21 cellular contexts compared by ENCODE assay signal in the genomic region with DNA sequence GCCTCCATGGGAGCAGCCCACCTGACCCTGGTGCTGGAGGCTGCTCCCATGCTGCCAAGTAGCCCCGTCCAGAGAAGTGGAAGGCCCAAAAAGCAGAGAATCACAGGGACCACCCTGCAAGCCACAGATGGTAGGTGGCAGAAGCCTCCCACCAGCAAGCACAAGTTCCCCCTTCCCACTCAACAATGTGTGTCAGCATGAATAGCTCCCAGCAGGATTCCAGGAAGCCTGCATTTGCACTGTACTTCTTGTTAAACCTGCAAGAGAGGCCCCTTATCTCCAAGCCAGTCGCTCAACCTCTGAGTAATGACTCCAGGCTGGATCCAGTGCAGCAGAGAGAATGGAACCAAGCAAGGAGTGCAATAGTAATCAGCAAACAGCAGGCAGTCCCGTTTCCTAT.
DNase-seq lines count a peak whose midpoint lies in the region; ATAC-seq, FAIRE-seq and TF ChIP-seq lines count a peak whose summit lies in the region.
"Had no signal": no experiment of that assay in that cellular context is flagged by ENCODE, and none has a peak within 500 bp of the region (broad histone marks: within the 10 kb centered on the region; RNA-seq: fewer than 3 reads in every experiment).

No MANE protein-coding gene starts in this region.

- H3F3A ChIP-seq in GM23338 (replicated peaks; ENCODE audit: low read depth), result no peaks in the 10 kb centered on the region

- H3K4me1 Mint-ChIP-seq in GM23338 (peaks cover 13% of the 10 kb centered on the region), endothelial cell (ENCODE audit: unreplicated experiment) (peaks cover 32% of the 10 kb centered on the region)
- H3K4me1 Mint-ChIP-seq in CD4-positive, alpha-beta memory T cell, result no peaks in the 10 kb centered on the region
- H3K4me1 Mint-ChIP-seq: activated naive CD4-positive, alpha-beta T cell treated with anti-CD3 and anti-CD28 coated beads, Interleukin-2, amount 10 ng/mL, durations not matched to agents 7 days and 5 days had no signal

- peak overlapping the region; percentile 30 for H4K91ac ChIP-seq in trophoblast cell (ENCODE audit: low read depth, low read length)

- no peak for ATAC-seq in GM23338
- no peak for ATAC-seq in HG03097 (IDR thresholded peaks at IDR 0.05; ENCODE audit: low FRiP score, unreplicated experiment)
- ATAC-seq: gastrocnemius medialis, HCT116, K562, left lung, right cardiac atrium had no signal

- no peaks in the 10 kb centered on the region for H3K79me2 ChIP-seq in GM23338 (replicated peaks; ENCODE audit: insufficient read depth)
- no peaks in the 10 kb centered on the region for H3K79me2 ChIP-seq in trophoblast cell (ENCODE audit: control insufficient read depth, insufficient read depth, low read length, poor library complexity)

- no peak for FAIRE-seq in RCC 7860 (lab: Jason Lieb, UNC)
- FAIRE-seq: G401.6, K562 had no signal

- no peak overlapping the region for H3K4me3 ChIP-seq in GM23338
- no peak overlapping the region for H3K4me3 ChIP-seq in trophoblast cell (ENCODE audit: low read depth, low read length)
- H3K4me3 ChIP-seq in HAP-1, result no peak overlapping the region
- H3K4me3 ChIP-seq in CD4-positive, alpha-beta memory T cell (ENCODE audit: low read length in 2 of 2), result no peak overlapping the region
- H3K4me3 ChIP-seq: ascending aorta, gastrocnemius medialis, K562, left lung had no signal

- H3K9me3 ChIP-seq in trophoblast cell (ENCODE audit: insufficient read depth, low read depth, low read length) (no peaks in the 10 kb centered on the region), HAP-1 (no peaks in the 10 kb centered on the region)
- H3K9me3 ChIP-seq in CD4-positive, alpha-beta memory T cell (ENCODE audit: control insufficient read depth in 1 of 2, low read length in 2 of 2), result no peaks in the 10 kb centered on the region
- H3K9me3 ChIP-seq: ascending aorta, gastrocnemius medialis, left lung had no signal

- no peak overlapping the region for H3K18ac ChIP-seq in trophoblast cell (ENCODE audit: low read length)

- no peak overlapping the region for H3K23ac ChIP-seq in trophoblast cell (ENCODE audit: low read length)

- no peak overlapping the region for H3K14ac ChIP-seq in trophoblast cell (ENCODE audit: low read length)

- no peaks in the 10 kb centered on the region for H3K36me3 ChIP-seq in GM23338 (ENCODE audit: insufficient read depth)
- no peaks in the 10 kb centered on the region for H3K36me3 ChIP-seq in trophoblast cell (ENCODE audit: control insufficient read depth in 1 of 2, insufficient read depth in 2 of 2, low read length in 2 of 2)
- H3K36me3 ChIP-seq in HAP-1 (replicated peaks), result no peaks in the 10 kb centered on the region
- H3K36me3 ChIP-seq in CD4-positive, alpha-beta memory T cell (ENCODE audit: insufficient read depth, low read length), result no peaks in the 10 kb centered on the region
- H3K36me3 ChIP-seq: ascending aorta, gastrocnemius medialis, left lung had no signal

- peaks cover under 1% of the 10 kb centered on the region for H3K27me3 Mint-ChIP-seq in GM23338 (ENCODE audit: insufficient read depth, low read depth, poor library complexity)
- H3K27me3 Mint-ChIP-seq in endothelial cell (ENCODE audit: unreplicated experiment), result peaks cover 6% of the 10 kb centered on the region
- peaks cover 7 to 26% of the 10 kb centered on the region in 2 donors for H3K27me3 Mint-ChIP-seq in CD4-positive, alpha-beta memory T cell

- no peaks in the 10 kb centered on the region for H3K36me3 Mint-ChIP-seq in GM23338 (ENCODE audit: low read depth)
- H3K36me3 Mint-ChIP-seq in endothelial cell (ENCODE audit: low read depth, unreplicated experiment), result peaks cover 3% of the 10 kb centered on the region
- H3K36me3 Mint-ChIP-seq in CD4-positive, alpha-beta memory T cell, result no peaks in the 10 kb centered on the region
- H3K36me3 Mint-ChIP-seq: activated naive CD4-positive, alpha-beta T cell treated with anti-CD3 and anti-CD28 coated beads, Interleukin-2, amount 10 ng/mL, durations not matched to agents 7 days and 5 days had no signal

- no peak overlapping the region for H2BK12ac ChIP-seq in trophoblast cell (ENCODE audit: low read length)

- H3K9me2 ChIP-seq in GM23338 (ENCODE audit: insufficient read depth), result no peaks in the 10 kb centered on the region

- no peak overlapping the region for H3K4me2 ChIP-seq in GM23338
- no peak overlapping the region for H3K4me2 ChIP-seq in trophoblast cell (ENCODE audit: low read length)

- H2AFZ ChIP-seq in GM23338, result no peak overlapping the region
- no peak overlapping the region for H2AFZ ChIP-seq in trophoblast cell (ENCODE audit: insufficient read depth, low read length, poor library complexity)

- no peak overlapping the region for H4K8ac ChIP-seq in trophoblast cell (ENCODE audit: low read depth, low read length)

- H3K4me3 Mint-ChIP-seq in GM23338 (no peak overlapping the region), endothelial cell (ENCODE audit: unreplicated experiment) (no peak overlapping the region)
- H3K4me3 Mint-ChIP-seq in CD4-positive, alpha-beta memory T cell, result no peak overlapping the region
- H3K4me3 Mint-ChIP-seq: activated CD4-positive, alpha-beta T cell treated with anti-CD3 and anti-CD28 coated beads, Interleukin-2, amount 10 ng/mL, durations not matched to agents 7 days and 5 days; activated naive CD4-positive, alpha-beta T cell treated with anti-CD3 and anti-CD28 coated beads, Interleukin-2, amount 10 ng/mL, durations not matched to agents 7 days and 5 days had no signal

- WGBS in trophoblast cell (ENCODE audit: extremely low coverage, insufficient coverage, insufficient read length), result no CpG with 5 or more reads among the region's 3 CpGs

- no peak overlapping the region for H2AK5ac ChIP-seq in trophoblast cell (ENCODE audit: low read length)

- peaks cover 2% of the 10 kb centered on the region for H3K79me1 ChIP-seq in trophoblast cell (ENCODE audit: low read length)

- H2BK120ac ChIP-seq in trophoblast cell (ENCODE audit: insufficient read depth, low read length, poor library complexity), result no peak overlapping the region

- H4K12ac ChIP-seq in trophoblast cell (ENCODE audit: low read depth, low read length), result no peak overlapping the region

- TF ChIP-seq CTCF in GM23338 (conservative IDR thresholded peaks at IDR 0.05; ENCODE audit: low read depth in 2 of 2) (no peak), endothelial cell (IDR thresholded peaks at IDR 0.05; ENCODE audit: unreplicated experiment) (no peak)

- intact Hi-C loops in CD4-positive, alpha-beta memory T cell (cut with micrococcal nuclease), result no loop called here

- H3K27me3 ChIP-seq in GM23338 (ENCODE audit: insufficient read depth), result no peaks in the 10 kb centered on the region
- no peaks in the 10 kb centered on the region for H3K27me3 ChIP-seq in trophoblast cell (ENCODE audit: insufficient read depth, low read length)
- no peaks in the 10 kb centered on the region for H3K27me3 ChIP-seq in HAP-1 (ENCODE audit: low read depth)
- no peaks in the 10 kb centered on the region for H3K27me3 ChIP-seq in CD4-positive, alpha-beta memory T cell (ENCODE audit: insufficient read depth, low read length)
- H3K27me3 ChIP-seq: ascending aorta, gastrocnemius medialis had no signal

- H3K27ac ChIP-seq in GM23338 (ENCODE audit: low read depth), result no peak overlapping the region
- H3K27ac ChIP-seq in trophoblast cell (ENCODE audit: low read depth, low read length), result no peak overlapping the region
- no peak overlapping the region for H3K27ac ChIP-seq in CD4-positive, alpha-beta memory T cell (ENCODE audit: low read depth, low read length)
- H3K27ac ChIP-seq: ascending aorta, epithelial cell of prostate, gastrocnemius medialis, left lung had no signal

- POLR2A ChIA-PET in CD4-positive, alpha-beta memory T cell (lab: Charles Lee; ENCODE audit: partially characterized antibody), result no interaction called here

- no peaks in the 10 kb centered on the region for H4K20me1 ChIP-seq in GM23338 (replicated peaks; ENCODE audit: insufficient read depth)

- H3K9me3 Mint-ChIP-seq in GM23338 (no peaks in the 10 kb centered on the region), endothelial cell (ENCODE audit: unreplicated experiment) (no peaks in the 10 kb centered on the region)
- no peaks in the 10 kb centered on the region for H3K9me3 Mint-ChIP-seq in CD4-positive, alpha-beta memory T cell
- H3K9me3 Mint-ChIP-seq: activated CD4-positive, alpha-beta T cell treated with anti-CD3 and anti-CD28 coated beads, Interleukin-2, amount 10 ng/mL, durations not matched to agents 7 days and 5 days; activated naive CD4-positive, alpha-beta T cell treated with anti-CD3 and anti-CD28 coated beads, Interleukin-2, amount 10 ng/mL, durations not matched to agents 7 days and 5 days had no signal

- no peak for DNase-seq in GM23338 (ENCODE audit: low spot score)
- DNase-seq in RCC 7860 (ENCODE audit: low spot score), result peak; percentile 26
- DNase-seq in endothelial cell (ENCODE audit: low spot score), result peak; percentile 25
- DNase-seq in trophoblast cell, result peak; percentile 25 to 72
- DNase-seq in HAP-1 (ENCODE audit: low spot score in 2 of 2), result no peak
- DNase-seq in CD4-positive, alpha-beta memory T cell, result no peak
- DNase-seq: activated CD4-positive, alpha-beta T cell treated with anti-CD3 and anti-CD28 coated beads, Interleukin-2, amount 10 ng/mL, durations not matched to agents 7 days and 5 days; activated naive CD4-positive, alpha-beta T cell treated with anti-CD3 and anti-CD28 coated beads, Interleukin-2, amount 10 ng/mL, durations not matched to agents 7 days and 5 days; activated T-cell treated with anti-CD3 and anti-CD28 coated beads, Interleukin-2, amount 50 U/mL, for 1 hour; Calu3; cortex of kidney; gastrocnemius medialis; NCI-H2081 treated with DMSO at 0.1 percent for 48 hours; right cardiac atrium had no signal

- peak overlapping the region; percentile 68; the same call in 1 of the 2 replicates for H3K27ac Mint-ChIP-seq in GM23338
- H3K27ac Mint-ChIP-seq in endothelial cell (ENCODE audit: unreplicated experiment), result no peak overlapping the region
- H3K27ac Mint-ChIP-seq in CD4-positive, alpha-beta memory T cell, result no peak overlapping the region
- H3K27ac Mint-ChIP-seq: activated CD4-positive, alpha-beta T cell treated with anti-CD3 and anti-CD28 coated beads, Interleukin-2, amount 10 ng/mL, durations not matched to agents 7 days and 5 days; activated naive CD4-positive, alpha-beta T cell treated with anti-CD3 and anti-CD28 coated beads, Interleukin-2, amount 10 ng/mL, durations not matched to agents 7 days and 5 days had no signal

- in situ Hi-C loops in HAP-1 (cut with MboI; ENCODE audit: low sequenced_read_pairs), result loop anchor here (25.0 kb wide), 1 partner anchor 144 kb away; no protein-coding TSS in a partner anchor

- no peak overlapping the region for H3K4ac ChIP-seq in trophoblast cell (ENCODE audit: low read depth, low read length)

- H3K9ac ChIP-seq in trophoblast cell (ENCODE audit: low read length), result no peak overlapping the region

- CTCF ChIA-PET in CD4-positive, alpha-beta memory T cell (lab: Charles Lee; ENCODE audit: partially characterized antibody), result no interaction called here

- no peak overlapping the region for H2BK5ac ChIP-seq in trophoblast cell (ENCODE audit: low read depth, low read length, poor library complexity)

- H3K4me1 ChIP-seq in GM23338 (ENCODE audit: insufficient read depth) (no peaks in the 10 kb centered on the region), trophoblast cell (ENCODE audit: control insufficient read depth in 1 of 2, insufficient read depth in 2 of 2, low read length in 2 of 2) (peaks cover 14 to 28% of the 10 kb centered on the region in 2 experiments), HAP-1 (no peaks in the 10 kb centered on the region)
- H3K4me1 ChIP-seq in CD4-positive, alpha-beta memory T cell (ENCODE audit: insufficient read depth, low read length), result no peaks in the 10 kb centered on the region
- H3K4me1 ChIP-seq: ascending aorta, gastrocnemius medialis, left lung had no signal

Comparison
In these comparisons a context has a peak if more than half of its experiments do, and no peak if none do; other contexts are left out.
1. DNase-seq: peak in RCC 7860 (single experiment), endothelial cell (single experiment) and trophoblast cell (2 of 2); none in GM23338 (single experiment), HAP-1 (0 of 2) and CD4-positive, alpha-beta memory T cell (0 of 5).